In genomic region chr5:5573798-5574380, GRCh38 we compare ENCODE assay signal across 17 cellular contexts.
"Had no signal": no experiment of that assay in that cellular context is flagged by ENCODE, and none has a peak within 500 bp of the region (broad histone marks: within the 10 kb centered on the region; RNA-seq: fewer than 3 reads in every experiment).

No MANE protein-coding gene starts in this region.

- H3K27ac ChIP-seq: body of pancreas, colonic mucosa, right lobe of liver had no signal

- ATAC-seq: activated CD8-positive, alpha-beta T cell treated with anti-CD3 and anti-CD28 coated beads for 36 hours; activated T-cell treated with anti-CD3 and anti-CD28 coated beads, Interleukin-2, amount 50 U/mL, for 4 hours; body of pancreas; SK-N-SH treated with all-trans-retinoic acid at 6 μM for 48 hours had no signal

- DNase-seq: activated CD4-positive, alpha-beta T cell treated with anti-CD3 and anti-CD28 coated beads for 48 hours; activated CD8-positive, alpha-beta T cell treated with anti-CD3 and anti-CD28 coated beads for 36 hours; activated effector memory CD4-positive, alpha-beta T cell treated with Interleukin-2 at 50 U/mL for 16 hours; activated T-cell treated with anti-CD3 and anti-CD28 coated beads, Interleukin-2, amount 50 U/mL, for 4 hours; body of pancreas; central memory CD4-positive, alpha-beta T cell; colonic mucosa; glutamatergic neuron; mesendoderm; right lobe of liver; spleen; T-helper 1 cell had no signal

- H3K27ac Mint-ChIP-seq: activated CD8-positive, alpha-beta T cell treated with anti-CD3 and anti-CD28 coated beads for 36 hours; activated naive CD4-positive, alpha-beta T cell treated with anti-CD3 and anti-CD28 coated beads, Interleukin-2, amount 50 U/mL, for 24 hours; natural killer cell treated with Interleukin-12 subunit alpha and Interleukin-12 subunit beta and Interleukin-15 and Interleukin-18, amount 100 ng/mL, for 72 hours; progenitor cell of endocrine pancreas; type B pancreatic cell had no signal

- H3K4me1 ChIP-seq: body of pancreas, colonic mucosa, right lobe of liver had no signal

- H3K4me3 ChIP-seq: body of pancreas, colonic mucosa, right lobe of liver, spleen had no signal

- H3K9me3 Mint-ChIP-seq: activated CD8-positive, alpha-beta T cell treated with anti-CD3 and anti-CD28 coated beads for 36 hours; activated naive CD4-positive, alpha-beta T cell treated with anti-CD3 and anti-CD28 coated beads, Interleukin-2, amount 50 U/mL, for 24 hours; activated T-cell treated with anti-CD3 and anti-CD28 coated beads, Interleukin-2, amount 50 U/mL, for 4 hours; natural killer cell treated with Interleukin-12 subunit alpha and Interleukin-12 subunit beta and Interleukin-15 and Interleukin-18, amount 100 ng/mL, for 72 hours; type B pancreatic cell had no signal

- H3K36me3 Mint-ChIP-seq: activated naive CD4-positive, alpha-beta T cell treated with anti-CD3 and anti-CD28 coated beads, Interleukin-2, amount 50 U/mL, for 24 hours; natural killer cell treated with Interleukin-12 subunit alpha and Interleukin-12 subunit beta and Interleukin-15 and Interleukin-18, amount 100 ng/mL, for 72 hours; type B pancreatic cell had no signal

- H3K27me3 ChIP-seq: body of pancreas, colonic mucosa, right lobe of liver had no signal

- H3K4me1 Mint-ChIP-seq: activated naive CD4-positive, alpha-beta T cell treated with anti-CD3 and anti-CD28 coated beads, Interleukin-2, amount 50 U/mL, for 24 hours had no signal

- H3K4me3 Mint-ChIP-seq: activated CD8-positive, alpha-beta T cell treated with anti-CD3 and anti-CD28 coated beads for 36 hours; activated naive CD4-positive, alpha-beta T cell treated with anti-CD3 and anti-CD28 coated beads, Interleukin-2, amount 50 U/mL, for 24 hours; activated T-cell treated with anti-CD3 and anti-CD28 coated beads, Interleukin-2, amount 50 U/mL, for 4 hours; natural killer cell treated with Interleukin-12 subunit alpha and Interleukin-12 subunit beta and Interleukin-15 and Interleukin-18, amount 100 ng/mL, for 72 hours; type B pancreatic cell had no signal

- H3K9me3 ChIP-seq: body of pancreas, colonic mucosa, right lobe of liver, spleen had no signal

- H3K36me3 ChIP-seq: colonic mucosa, right lobe of liver, spleen had no signal
